ENCODE assay signal across 10 cellular contexts in the genomic region with DNA sequence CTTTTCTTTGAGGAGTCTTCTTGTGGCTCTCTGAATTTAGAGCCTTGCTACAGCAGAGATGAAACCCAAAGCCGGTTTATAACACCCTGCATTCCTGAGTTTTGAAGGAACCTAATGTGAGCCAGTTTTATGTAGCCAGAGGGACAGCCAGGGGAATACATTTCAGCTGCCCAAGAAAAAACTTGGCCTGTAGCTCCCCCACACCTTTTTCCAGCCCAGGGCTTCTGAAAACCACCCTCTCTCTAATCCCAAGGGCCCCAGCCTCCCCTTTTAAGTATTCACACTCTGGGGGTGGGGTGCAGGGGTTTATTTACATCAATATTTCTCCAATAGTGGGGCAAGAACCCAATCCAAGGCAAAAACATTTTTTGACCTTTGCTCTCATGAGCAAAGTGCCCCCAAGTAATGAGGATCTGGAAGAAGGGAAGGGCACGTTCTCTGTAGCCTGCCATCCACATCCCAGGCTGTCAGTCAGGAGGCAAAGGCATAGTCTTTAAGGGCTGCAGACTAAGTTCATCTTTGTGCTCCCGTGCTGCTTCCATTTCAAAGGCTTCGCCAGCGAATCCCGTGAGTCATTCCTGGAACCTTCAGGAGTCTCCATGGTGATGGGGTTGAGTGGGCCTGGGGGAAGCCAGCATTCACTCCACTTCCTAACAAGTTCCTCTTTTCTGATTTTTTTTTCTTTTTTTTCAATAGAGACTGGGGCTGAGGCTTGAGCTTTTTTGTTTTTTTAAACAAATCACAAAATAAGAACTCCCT. TPM values are rescaled to one million over a fixed set of nuclear protein-coding genes. Genes with fewer than 3 reads are reported as not detected.
DNase-seq lines count a peak whose midpoint lies in the region; ATAC-seq, FAIRE-seq and TF ChIP-seq lines count a peak whose summit lies in the region.
"Had no signal": no experiment of that assay in that cellular context is flagged by ENCODE, and none has a peak within 500 bp of the region (broad histone marks: within the 10 kb centered on the region; RNA-seq: fewer than 3 reads in every experiment).

No MANE protein-coding gene starts in this region.

- peak; percentile 26 for DNase-seq in NCI-H748 (lab: John Stamatoyannopoulos, UW; ENCODE audit: unreplicated experiment)
- DNase-seq in NCI-H748 treated with DMSO at 0.1 percent for 48 hours (lab: John Stamatoyannopoulos, UW) = no peak
- no peak for DNase-seq in GM12878 (ENCODE audit: low read depth, low spot score)
- peak; percentile 66 for DNase-seq in kidney epithelial cell (ENCODE audit: low read depth)
- DNase-seq in tibial nerve (ENCODE audit: low spot score in 2 of 2) = peak in 1 of 2 donors; percentile 67
- no peak for DNase-seq in stimulated activated naive CD8-positive, alpha-beta T cell treated with anti-CD3 and anti-CD28 coated beads, Interleukin-15, Interleukin-2, amounts not matched to agents 100 U/mL and 50 U/mL, for 24 hours
- no peak for DNase-seq in NCI-H2196 treated with DMSO at 0.1 percent for 48 hours (lab: John Stamatoyannopoulos, UW; ENCODE audit: unreplicated experiment)
- no peak for DNase-seq in GF-D8 (lab: John Stamatoyannopoulos, UW)

- SMC1A ChIA-PET in GM12878 (lab: Charles Lee; ENCODE audit: uncharacterized antibody, unreplicated experiment) = interaction anchor here (0.7 kb wide), 1 partner anchor 172 kb away, joined by 4 read pairs; no protein-coding TSS in a partner anchor

- H4K20me1 ChIP-seq in GM12878 (ENCODE audit: control insufficient read depth, insufficient read depth) = no peaks in the 10 kb centered on the region

- H3K27ac ChIP-seq in GM12878 (ENCODE audit: control insufficient read depth, insufficient read depth) (no peak overlapping the region), tibial nerve (peak overlapping the region; percentile 41 to 87 (median 64))

- no peaks in the 10 kb centered on the region for H3K36me3 ChIP-seq in GM12878 (ENCODE audit: control insufficient read depth in 2 of 2, insufficient read depth in 2 of 2, low read length in 1 of 2)
- H3K36me3 ChIP-seq in kidney epithelial cell (ENCODE audit: control insufficient read depth, insufficient read depth, low read length) = no peaks in the 10 kb centered on the region
- no peaks in the 10 kb centered on the region for H3K36me3 ChIP-seq in tibial nerve

- no peak for FAIRE-seq in GM12878 (lab: Jason Lieb, UNC)
- FAIRE-seq: A549, K562 had no signal

- no peaks in the 10 kb centered on the region for H3K4me1 ChIP-seq in GM12878 (ENCODE audit: control insufficient read depth, insufficient read depth, low read length)
- H3K4me1 ChIP-seq in tibial nerve = peaks cover 0 to 62% (median 17%) of the 10 kb centered on the region in 4 donors
- H3K4me1 ChIP-seq: A549 had no signal

- no peak for TF ChIP-seq RAD21 in GM12878 (IDR thresholded peaks at IDR 0.05; ENCODE audit: insufficient read depth, low read depth, low read length)

- in situ Hi-C loops in GM12878 (cut with MboI) = no loop called here

- no peak overlapping the region for H3K9ac ChIP-seq in GM12878 (ENCODE audit: control insufficient read depth, insufficient read depth, low read length)

- TF ChIP-seq EP300 in GM12878 (IDR thresholded peaks at IDR 0.05; ENCODE audit: borderline replicate concordance in 1 of 2, control insufficient read depth in 1 of 2, low read depth in 2 of 2, low read length in 2 of 2) (no peak), tibial nerve (IDR thresholded peaks at IDR 0.05) (no peak)

- TF ChIP-seq CTCF in GM12878 (IDR thresholded peaks at IDR 0.05 in 2 of 3, conservative IDR thresholded peaks at IDR 0.05 in 1 of 3; ENCODE audit: control insufficient read depth in 2 of 3, extremely low read depth in 1 of 3, insufficient read depth in 1 of 3, low read depth in 3 of 3, low read length in 3 of 3) = no peak
- no peak for TF ChIP-seq CTCF in kidney epithelial cell (IDR thresholded peaks at IDR 0.05; ENCODE audit: insufficient read depth, low read length, poor library complexity, severe bottlenecking)
- TF ChIP-seq CTCF in tibial nerve (IDR thresholded peaks at IDR 0.05) = no peak

- BruUV-seq in GM12878 (replicated peaks; lab: Mats Ljungman, UMichigan) = no TSS peak

- CTCF ChIA-PET in GM12878 (lab: Yijun Ruan, JAX) = interaction anchor here (1.9 kb wide), 1 partner anchor 172 kb away, joined by 6 read pairs; no protein-coding TSS in a partner anchor

- no peak overlapping the region for H3K4me2 ChIP-seq in GM12878 (ENCODE audit: control insufficient read depth, insufficient read depth)
- H3K4me2 ChIP-seq: A549 had no signal

- POLR2A ChIA-PET in GM12878 (lab: Charles Lee) = no interaction called here

- H3K4me3 ChIP-seq in GM12878 (no peak overlapping the region), kidney epithelial cell (ENCODE audit: low read depth, low read length) (no peak overlapping the region), tibial nerve (no peak overlapping the region)
- H3K4me3 ChIP-seq: A549, K562 had no signal

- TF ChIP-seq POLR2A in GM12878 (IDR thresholded peaks at IDR 0.05; ENCODE audit: low read depth, low read length) (no peak), tibial nerve (IDR thresholded peaks at IDR 0.05) (no peak)

- no peaks in the 10 kb centered on the region for H3K79me2 ChIP-seq in GM12878 (ENCODE audit: control insufficient read depth, insufficient read depth, low read length)

- no peak overlapping the region for H2AFZ ChIP-seq in GM12878 (ENCODE audit: control insufficient read depth, low read depth, low read length)

- WGBS in GM12878 (ENCODE audit: insufficient coverage, insufficient replicate concordance, low lambda C conversion rate, missing lambda C conversion rate) = 34% methylated on average over 6 of the region's 6 CpGs
- 15 to 18% methylated on average over 6 of the region's 6 CpGs for WGBS in tibial nerve, 2 donors

- intact Hi-C loops in GM12878 (cut with micrococcal nuclease; ENCODE audit: unreplicated experiment) = no loop called here

- no peaks in the 10 kb centered on the region; a peak in 1 of 4 replicates for H3K27me3 ChIP-seq in GM12878 (replicated peaks in 1 of 2; ENCODE audit: control insufficient read depth in 2 of 2, insufficient read depth in 2 of 2, low read length in 1 of 2)
- no peaks in the 10 kb centered on the region for H3K27me3 ChIP-seq in kidney epithelial cell (ENCODE audit: control insufficient read depth, insufficient read depth, low read length)
- no peaks in the 10 kb centered on the region for H3K27me3 ChIP-seq in tibial nerve

- H3K9me3 ChIP-seq in GM12878 (replicated peaks; ENCODE audit: control insufficient read depth, insufficient read depth, low read length) (no peaks in the 10 kb centered on the region), tibial nerve (no peaks in the 10 kb centered on the region)
- H3K9me3 ChIP-seq: A549 had no signal

- RAD21 ChIA-PET in GM12878 (lab: Charles Lee; ENCODE audit: unreplicated experiment) = interaction anchor here (1.5 kb wide), 1 partner anchor 172 kb away, joined by 3 read pairs; no protein-coding TSS in a partner anchor

- ATAC-seq in GM12878 = no peak
- no peak for ATAC-seq in stimulated activated naive CD8-positive, alpha-beta T cell treated with anti-CD3 and anti-CD28 coated beads, Interleukin-15, Interleukin-2, amounts not matched to agents 100 U/mL and 50 U/mL, for 24 hours
- ATAC-seq: A549, K562 had no signal

TF ChIP-seq in GM12878, 131 proteins besides CTCF, POLR2A, EP300 and RAD21 (continues in another document):
- TF ChIP-seq RELA (IDR thresholded peaks at IDR 0.05; ENCODE audit: borderline replicate concordance, partially characterized antibody) = no peak
- 0 out of 4 replicates have a peak, but pooled peaks of 1 of the 2 experiments have one; percentile 7 for TF ChIP-seq BHLHE40 (IDR thresholded peaks at IDR 0.05; ENCODE audit: borderline replicate concordance in 1 of 2, low read depth in 2 of 2, low read length in 1 of 2)
- TF ChIP-seq ZNF384 (IDR thresholded peaks at IDR 0.05; ENCODE audit: borderline replicate concordance, low read depth, low read length) = 0 out of 2 replicates have a peak, but pooled peaks have one; percentile 7
- no peak for TF ChIP-seq MXI1 (IDR thresholded peaks at IDR 0.05; ENCODE audit: low read depth, low read length)

RNA-seq across cellular contexts. Expression of gene MEDAG, which starts 33.2 kb away (rescaled TPM):
- total RNA-seq in GM12878 (2013; cell fraction: nucleolus; rRNA removed) = not detected in 2 replicates
- total RNA-seq in GM12878 (2014; rRNA removed) (not detected in 2 replicates), GM12878 (2014; rRNA removed; fragmentation: Illumina TruSeq; extraction: Trizol) (not detected in 2 replicates), GM12878 (2021) (not detected in 2 replicates), kidney epithelial cell (3.2 and 4.7 TPM in 2 replicates), tibial nerve (100 to 1,000 TPM in 3 of 4 donors, 10 to 100 TPM in 1; 95.1 to 151 (median 122) TPM)
- not detected for polyA plus RNA-seq in GM12878 (2011; ENCODE audit: low read depth)
- polyA plus RNA-seq in GM12878 (2011; rRNA removed) (0.03 TPM in 1 of 2 replicates, not detected in the other), GM12878 (2014; fragmentation: Illumina TruSeq; extraction: Trizol) (not detected in 2 replicates), GM12878 (2014; fragmentation: Nextera tagmentation; extraction: Ambion mirVana) (not detected), GM12878 (2014; rRNA removed) (not detected in 2 replicates), GM12878 (2016; fragmentation: Nextera tagmentation; extraction: Ambion mirVana) (not detected)
- not detected in 2 replicates for polyA plus RNA-seq in GM12878 (2011; cell fraction: cytosol; rRNA removed)
- polyA plus RNA-seq in GM12878 (2011; cell fraction: nucleus; rRNA removed) = not detected in 2 replicates
- polyA plus RNA-seq in GM12878 (2012) = not detected in 2 replicates
- not detected in 2 replicates for polyA minus RNA-seq in GM12878 (2011; rRNA and poly(A)+ RNA removed)
- not detected in 2 replicates for polyA minus RNA-seq in GM12878 (2011; cell fraction: cytosol; rRNA and poly(A)+ RNA removed)
- not detected in 2 replicates for polyA minus RNA-seq in GM12878 (2011; cell fraction: nucleus; rRNA and poly(A)+ RNA removed)
- total RNA-seq: K562 had no signal
- polyA plus RNA-seq: K562 had no signal

RNA-seq across cellular contexts. Expression of gene TEX26, which starts 59.6 kb away (rescaled TPM):
- not detected in 2 replicates for total RNA-seq in GM12878 (2013; cell fraction: nucleolus; rRNA removed)
- total RNA-seq in GM12878 (2014; rRNA removed) (not detected in 2 replicates), GM12878 (2014; rRNA removed; fragmentation: Illumina TruSeq; extraction: Trizol) (not detected in 2 replicates), GM12878 (2021) (not detected in 2 replicates), kidney epithelial cell (not detected in 2 replicates), tibial nerve (not detected)
- polyA plus RNA-seq in GM12878 (2011; ENCODE audit: low read depth) = not detected
- polyA plus RNA-seq in GM12878 (2011; rRNA removed) (not detected in 2 replicates), GM12878 (2014; fragmentation: Illumina TruSeq; extraction: Trizol) (not detected in 2 replicates), GM12878 (2014; fragmentation: Nextera tagmentation; extraction: Ambion mirVana) (not detected), GM12878 (2014; rRNA removed) (not detected in 2 replicates), GM12878 (2016; fragmentation: Nextera tagmentation; extraction: Ambion mirVana) (not detected)
- polyA plus RNA-seq in GM12878 (2011; cell fraction: cytosol; rRNA removed) = not detected in 2 replicates
- not detected in 2 replicates for polyA plus RNA-seq in GM12878 (2011; cell fraction: nucleus; rRNA removed)
- polyA plus RNA-seq in GM12878 (2012) = not detected in 2 replicates
- not detected in 2 replicates for polyA minus RNA-seq in GM12878 (2011; rRNA and poly(A)+ RNA removed)
- polyA minus RNA-seq in GM12878 (2011; cell fraction: cytosol; rRNA and poly(A)+ RNA removed) = not detected in 2 replicates
- not detected in 2 replicates for polyA minus RNA-seq in GM12878 (2011; cell fraction: nucleus; rRNA and poly(A)+ RNA removed)
- total RNA-seq: K562 had no signal
- polyA plus RNA-seq: A549, K562 had no signal

Comparison
In these comparisons a context has a peak if more than half of its experiments do, and no peak if none do; other contexts are left out.
1. DNase-seq: peak in NCI-H748 (single experiment) and kidney epithelial cell (single experiment); none in NCI-H748 treated with DMSO at 0.1 percent for 48 hours (single experiment), GM12878 (single experiment), stimulated activated naive CD8-positive, alpha-beta T cell treated with anti-CD3 and anti-CD28 coated beads, Interleukin-15, Interleukin-2, amounts not matched to agents 100 U/mL and 50 U/mL, for 24 hours (single experiment), NCI-H2196 treated with DMSO at 0.1 percent for 48 hours (single experiment) and GF-D8 (single experiment).
2. RNA of gene MEDAG, which starts 33.2 kb away (total RNA-seq): 95.1 to 151 TPM in tibial nerve; 3.2 to 4.7 TPM in kidney epithelial cell and not detected in GM12878; every median in the first group is over 10 times any median in the second.